In genomic region chr5:163436515-163436914, GRCh38 we compare ENCODE assay signal across 8 cellular contexts. TPM values are rescaled to one million over a fixed set of nuclear protein-coding genes. Genes with fewer than 3 reads are reported as not detected.
A peak's percentile ranks its signal among the peaks of the same experiment; 100 is the strongest.
DNase-seq lines count a peak whose midpoint lies in the region; ATAC-seq, FAIRE-seq and TF ChIP-seq lines count a peak whose summit lies in the region.

No MANE protein-coding gene starts in this region.

- peaks cover 38% of the 10 kb centered on the region for H3K4me1 Mint-ChIP-seq in activated T-helper 2 cell treated with anti-CD3 and anti-CD28 coated beads, Interferon-gamma antibody, Interleukin-2, Interleukin-4, amounts not matched to agents 10 μg/mL and 5 μg/mL and 100 μg/mL, durations not matched to agents 14 hours and 24 hours and 36 hours (ENCODE audit: low read depth)

- no peaks in the 10 kb centered on the region for H3K9me3 Mint-ChIP-seq in activated T-helper 2 cell treated with anti-CD3 and anti-CD28 coated beads, Interferon-gamma antibody, Interleukin-2, Interleukin-4, amounts not matched to agents 10 μg/mL and 5 μg/mL and 100 μg/mL, durations not matched to agents 14 hours and 24 hours and 36 hours

- TF ChIP-seq CTCF in cardiac muscle cell (IDR thresholded peaks at IDR 0.05; ENCODE audit: low read depth, low read length) (no peak), HepG2 (CRISPR knock-in tag; IDR thresholded peaks at IDR 0.05) (no peak), transverse colon (IDR thresholded peaks at IDR 0.05) (no peak), mucosa of descending colon (IDR thresholded peaks at IDR 0.05) (no peak)

- ATAC-seq in HepG2 (no peak), mucosa of descending colon (no peak)

- H2AFZ ChIP-seq in HepG2 (ENCODE audit: low read length) = peak overlapping the region; percentile 84

- TF ChIP-seq POLR2A in HepG2 (IDR thresholded peaks at IDR 0.05; ENCODE audit: insufficient read depth in 1 of 2, low read depth in 2 of 2, low read length in 2 of 2) (no peak), transverse colon (IDR thresholded peaks at IDR 0.05) (no peak)

- H3K4me3 Mint-ChIP-seq in activated T-helper 2 cell treated with anti-CD3 and anti-CD28 coated beads, Interferon-gamma antibody, Interleukin-2, Interleukin-4, amounts not matched to agents 10 μg/mL and 5 μg/mL and 100 μg/mL, durations not matched to agents 14 hours and 24 hours and 36 hours (ENCODE audit: low read depth) = peak overlapping the region; percentile 92

- H3K27me3 ChIP-seq in cardiac muscle cell (no peaks in the 10 kb centered on the region), HepG2 (ENCODE audit: control insufficient read depth in 1 of 2, insufficient read depth in 2 of 2, low read length in 2 of 2) (no peaks in the 10 kb centered on the region; a peak in 1 of 5 replicates), transverse colon (no peaks in the 10 kb centered on the region)

- H3K27ac ChIP-seq in cardiac muscle cell = peak overlapping the region; percentile 88
- peak overlapping the region; percentile 66 for H3K27ac ChIP-seq in HepG2 (ENCODE audit: extremely low read length, insufficient read depth, low read length)
- H3K27ac ChIP-seq in transverse colon = peak overlapping the region; percentile 91 to 97 (median 91)

- H3K4me3 ChIP-seq in cardiac muscle cell = peak overlapping the region; percentile 21
- peak overlapping the region; percentile 43 to 71 (median 54); a peak in 5 of 6 replicates for H3K4me3 ChIP-seq in HepG2 (replicated peaks in 1 of 3; ENCODE audit: insufficient read depth in 1 of 3, low read depth in 2 of 3, low read length in 3 of 3)
- H3K4me3 ChIP-seq in transverse colon = peak overlapping the region in 3 of 4 donors; percentile 75 to 90 (median 75)
- H3K4me3 ChIP-seq in mucosa of descending colon = no peak overlapping the region

- no peak for FAIRE-seq in HepG2 (lab: Jason Lieb, UNC)

- WGBS in HepG2 (ENCODE audit: low lambda C conversion rate) = 70% methylated on average over 4 of the region's 4 CpGs
- 68 to 76% methylated on average over 4 of the region's 4 CpGs for WGBS in transverse colon (ENCODE audit: low coverage in 1 of 2), 2 donors

- no peaks in the 10 kb centered on the region for H3K9me3 ChIP-seq in cardiac muscle cell (ENCODE audit: low read depth)
- no peaks in the 10 kb centered on the region for H3K9me3 ChIP-seq in HepG2 (ENCODE audit: low read length)
- H3K9me3 ChIP-seq in transverse colon = no peaks in the 10 kb centered on the region
- H3K9me3 ChIP-seq in mucosa of descending colon = no peaks in the 10 kb centered on the region

- H3K36me3 Mint-ChIP-seq in activated T-helper 2 cell treated with anti-CD3 and anti-CD28 coated beads, Interferon-gamma antibody, Interleukin-2, Interleukin-4, amounts not matched to agents 10 μg/mL and 5 μg/mL and 100 μg/mL, durations not matched to agents 14 hours and 24 hours and 36 hours (ENCODE audit: low read depth) = peaks cover 33% of the 10 kb centered on the region

- no peak for TF ChIP-seq EP300 in HepG2 (IDR thresholded peaks at IDR 0.05; ENCODE audit: low read depth in 2 of 2, low read length in 2 of 2)
- TF ChIP-seq EP300 in HepG2 (CRISPR knock-in tag; IDR thresholded peaks at IDR 0.05; ENCODE audit: borderline replicate concordance) = no peak
- TF ChIP-seq EP300 in transverse colon (IDR thresholded peaks at IDR 0.05; ENCODE audit: low read depth) = no peak

- peaks cover 34% of the 10 kb centered on the region for H4K20me1 ChIP-seq in HepG2 (ENCODE audit: insufficient read depth, low read length)

- H3K36me3 ChIP-seq in cardiac muscle cell (peaks cover 12% of the 10 kb centered on the region), HepG2 (replicated peaks in 1 of 2; ENCODE audit: control insufficient read depth in 1 of 2, insufficient read depth in 2 of 2, low read length in 2 of 2) (peaks cover 1 to 13% of the 10 kb centered on the region in 2 experiments; a peak in 2 of 5 replicates), transverse colon (peaks cover 0 to 6% (median under 1%) of the 10 kb centered on the region in 4 donors), mucosa of descending colon (ENCODE audit: low read depth) (no peaks in the 10 kb centered on the region)

- H3K27ac Mint-ChIP-seq in activated T-helper 2 cell treated with anti-CD3 and anti-CD28 coated beads, Interferon-gamma antibody, Interleukin-2, Interleukin-4, amounts not matched to agents 10 μg/mL and 5 μg/mL and 100 μg/mL, durations not matched to agents 14 hours and 24 hours and 36 hours = peak overlapping the region; percentile 77

- H3K4me1 ChIP-seq in cardiac muscle cell (ENCODE audit: low read depth) = peaks cover 19% of the 10 kb centered on the region
- H3K4me1 ChIP-seq in HepG2 (ENCODE audit: insufficient read depth, low read length) = peaks cover 62% of the 10 kb centered on the region
- peaks cover 16 to 81% (median 44%) of the 10 kb centered on the region in 4 donors for H3K4me1 ChIP-seq in transverse colon
- peaks cover 46% of the 10 kb centered on the region for H3K4me1 ChIP-seq in mucosa of descending colon (ENCODE audit: low read depth)

- H3K27me3 Mint-ChIP-seq in activated T-helper 2 cell treated with anti-CD3 and anti-CD28 coated beads, Interferon-gamma antibody, Interleukin-2, Interleukin-4, amounts not matched to agents 10 μg/mL and 5 μg/mL and 100 μg/mL, durations not matched to agents 14 hours and 24 hours and 36 hours (ENCODE audit: low read depth) = peaks cover 14% of the 10 kb centered on the region

- in situ Hi-C loops in HepG2 (cut with HindIII; ENCODE audit: extremely low pct_ligation_motif_present, low pct_unique_long_range_greater_than_20kb) = no loop called here
- in situ Hi-C loops in transverse colon (cut with MboI; ENCODE audit: low pct_ligation_motif_present in 1 of 4, low pct_unique_long_range_greater_than_20kb in 1 of 4, low sequenced_read_pairs in 3 of 4) = no loop called here

- POLR2A ChIA-PET in HepG2 (lab: Yijun Ruan, JAX) = interaction anchor here (9.3 kb wide), 1 partner anchor 23 kb away, joined by 182 read pairs; the partner anchor contains the start of genes HMMR and NUDCD2

- H3K79me2 ChIP-seq in HepG2 (ENCODE audit: insufficient read depth, low read length) = peaks cover 41% of the 10 kb centered on the region

- TF ChIP-seq RAD21 in HepG2 (CRISPR knock-in tag; IDR thresholded peaks at IDR 0.05) = no peak

- DNase-seq in cardiac muscle cell (ENCODE audit: low read depth in 1 of 2, low spot score in 1 of 2) (no peak), cardiac septum (ENCODE audit: low spot score) (no peak), HepG2 (ENCODE audit: low spot score) (no peak), transverse colon (no peak), NCI-H1436 (lab: John Stamatoyannopoulos, UW) (no peak), C1 segment of cervical spinal cord (lab: John Stamatoyannopoulos, UW) (no peak), mucosa of descending colon (no peak)
- DNase-seq in activated T-helper 2 cell treated with anti-CD3 and anti-CD28 coated beads, Interferon-gamma antibody, Interleukin-2, Interleukin-4, amounts not matched to agents 10 μg/mL and 5 μg/mL and 100 μg/mL, durations not matched to agents 14 hours and 24 hours and 36 hours (ENCODE audit: low spot score) = no peak

- H3K9ac ChIP-seq in HepG2 (ENCODE audit: insufficient read depth, low read depth, low read length) = peak overlapping the region; percentile 65; the same call in 1 of the 2 replicates

- peak overlapping the region; percentile 80 for H3K4me2 ChIP-seq in HepG2 (ENCODE audit: low read depth, low read length)

- CTCF ChIA-PET in HepG2 (lab: Yijun Ruan, JAX; ENCODE audit: low intra/inter-chr PET ratio, low total read pairs) = no interaction called here

- intact Hi-C loops in cardiac septum (cut with DNase I) (no loop called here), HepG2 (cut with micrococcal nuclease; ENCODE audit: unreplicated experiment) (loop anchor here (2.0 kb wide), 2 partner anchors 18 to 24 kb away; partner anchors contain the start of genes HMMR and NUDCD2), transverse colon (cut with DNase I; ENCODE audit: low total_unique reads) (no loop called here), mucosa of descending colon (cut with DNase I, micrococcal nuclease) (no loop called here)
- intact Hi-C loops in activated T-helper 2 cell treated with anti-CD3 and anti-CD28 coated beads, Interferon-gamma antibody, Interleukin-2, Interleukin-4, amounts not matched to agents 10 μg/mL and 5 μg/mL and 100 μg/mL, durations not matched to agents 14 hours and 24 hours and 36 hours (cut with micrococcal nuclease) = no loop called here

- BruUV-seq in HepG2 (replicated peaks; lab: Mats Ljungman, UMichigan) = no TSS peak

RNA-seq across cellular contexts. Expression of gene CCNG1, which starts 0.9 kb away (rescaled TPM):
- 120 and 155 TPM in 2 replicates for total RNA-seq in cardiac muscle cell
- 134 and 181 TPM in 2 replicates for polyA plus RNA-seq in cardiac muscle cell
- total RNA-seq in cardiac septum = 62.6 TPM
- 87.8 and 89.4 TPM in 2 replicates for total RNA-seq in activated T-helper 2 cell treated with anti-CD3 and anti-CD28 coated beads, Interferon-gamma antibody, Interleukin-2, Interleukin-4, amounts not matched to agents 10 μg/mL and 5 μg/mL and 100 μg/mL, durations not matched to agents 14 hours and 24 hours and 36 hours
- total RNA-seq in HepG2 (2016; rRNA removed; fragmentation: Illumina TruSeq; extraction: Trizol) = 353 and 516 TPM in 2 replicates
- 171 and 222 TPM in 2 replicates for total RNA-seq in HepG2 (2016; cell fraction: cytosol; rRNA removed; fragmentation: Illumina TruSeq; extraction: Trizol; ENCODE audit: low read depth)
- total RNA-seq in HepG2 (2016; cell fraction: insoluble cytoplasmic fraction; rRNA removed; fragmentation: Illumina TruSeq; extraction: Trizol) = 344 and 513 TPM in 2 replicates
- total RNA-seq in HepG2 (2016; cell fraction: membrane; rRNA removed; fragmentation: Illumina TruSeq; extraction: Trizol) = 489 and 661 TPM in 2 replicates
- 151 and 183 TPM in 2 replicates for total RNA-seq in HepG2 (2016; cell fraction: nucleus; rRNA removed; fragmentation: Illumina TruSeq; extraction: Trizol)
- 126 and 181 TPM in 2 replicates for polyA plus RNA-seq in HepG2 (2011; rRNA removed)
- polyA plus RNA-seq in HepG2 (2011; cell fraction: cytosol; rRNA removed) = 77.6 and 97.0 TPM in 2 replicates
- polyA plus RNA-seq in HepG2 (2011; cell fraction: nucleus; rRNA removed) = 33.8 and 51.9 TPM in 2 replicates
- polyA plus RNA-seq in HepG2 (2012) = 266 and 303 TPM in 2 replicates
- 201 and 216 TPM in 2 replicates for polyA plus RNA-seq in HepG2 (2016; cell fraction: cytosol; fragmentation: Illumina TruSeq; extraction: Trizol; ENCODE audit: low read depth)
- polyA plus RNA-seq in HepG2 (2016; cell fraction: insoluble cytoplasmic fraction; fragmentation: Illumina TruSeq; extraction: Trizol; ENCODE audit: low read depth) = 389 and 398 TPM in 2 replicates
- 391 and 469 TPM in 2 replicates for polyA plus RNA-seq in HepG2 (2016; cell fraction: membrane; fragmentation: Illumina TruSeq; extraction: Trizol; ENCODE audit: low read depth)
- 161 and 166 TPM in 2 replicates for polyA plus RNA-seq in HepG2 (2016; cell fraction: nucleus; fragmentation: Illumina TruSeq; extraction: Trizol; ENCODE audit: insufficient read depth, low read depth)
- polyA minus RNA-seq in HepG2 (2011; rRNA and poly(A)+ RNA removed; ENCODE audit: low replicate concordance) = 56.2 and 117 TPM in 2 replicates
- polyA minus RNA-seq in HepG2 (2011; cell fraction: cytosol; rRNA and poly(A)+ RNA removed) = 177 and 216 TPM in 2 replicates
- polyA minus RNA-seq in HepG2 (2011; cell fraction: nucleus; rRNA and poly(A)+ RNA removed) = 101 and 119 TPM in 2 replicates
- 100 to 1,000 TPM; 164 to 293 (median 180) TPM for total RNA-seq in transverse colon
- total RNA-seq in mucosa of descending colon = 100 to 1,000 TPM; 138 to 190 (median 176) TPM

RNA-seq across cellular contexts. Expression of gene NUDCD2, which starts 23.4 kb away (rescaled TPM):
- 9.2 and 16.5 TPM in 2 replicates for total RNA-seq in cardiac muscle cell
- polyA plus RNA-seq in cardiac muscle cell = 78.6 and 117 TPM in 2 replicates
- total RNA-seq in cardiac septum = 16.2 TPM
- total RNA-seq in activated T-helper 2 cell treated with anti-CD3 and anti-CD28 coated beads, Interferon-gamma antibody, Interleukin-2, Interleukin-4, amounts not matched to agents 10 μg/mL and 5 μg/mL and 100 μg/mL, durations not matched to agents 14 hours and 24 hours and 36 hours = 39.6 and 48.0 TPM in 2 replicates
- 39.2 and 40.9 TPM in 2 replicates for total RNA-seq in HepG2 (2016; rRNA removed; fragmentation: Illumina TruSeq; extraction: Trizol)
- 18.5 and 20.2 TPM in 2 replicates for total RNA-seq in HepG2 (2016; cell fraction: cytosol; rRNA removed; fragmentation: Illumina TruSeq; extraction: Trizol; ENCODE audit: low read depth)
- total RNA-seq in HepG2 (2016; cell fraction: insoluble cytoplasmic fraction; rRNA removed; fragmentation: Illumina TruSeq; extraction: Trizol) = 39.1 and 40.7 TPM in 2 replicates
- 48.1 and 48.6 TPM in 2 replicates for total RNA-seq in HepG2 (2016; cell fraction: membrane; rRNA removed; fragmentation: Illumina TruSeq; extraction: Trizol)
- 24.0 and 26.0 TPM in 2 replicates for total RNA-seq in HepG2 (2016; cell fraction: nucleus; rRNA removed; fragmentation: Illumina TruSeq; extraction: Trizol)
- polyA plus RNA-seq in HepG2 (2011; rRNA removed) = 9.6 and 14.8 TPM in 2 replicates
- 5.6 and 9.1 TPM in 2 replicates for polyA plus RNA-seq in HepG2 (2011; cell fraction: cytosol; rRNA removed)
- polyA plus RNA-seq in HepG2 (2011; cell fraction: nucleus; rRNA removed) = 5.7 and 10.0 TPM in 2 replicates
- 25.1 and 33.5 TPM in 2 replicates for polyA plus RNA-seq in HepG2 (2012)
- polyA plus RNA-seq in HepG2 (2016; cell fraction: cytosol; fragmentation: Illumina TruSeq; extraction: Trizol; ENCODE audit: low read depth) = 21.4 and 34.4 TPM in 2 replicates
- polyA plus RNA-seq in HepG2 (2016; cell fraction: insoluble cytoplasmic fraction; fragmentation: Illumina TruSeq; extraction: Trizol; ENCODE audit: low read depth) = 45.6 and 45.7 TPM in 2 replicates
- polyA plus RNA-seq in HepG2 (2016; cell fraction: membrane; fragmentation: Illumina TruSeq; extraction: Trizol; ENCODE audit: low read depth) = 33.8 and 40.8 TPM in 2 replicates
- 30.7 and 35.5 TPM in 2 replicates for polyA plus RNA-seq in HepG2 (2016; cell fraction: nucleus; fragmentation: Illumina TruSeq; extraction: Trizol; ENCODE audit: insufficient read depth, low read depth)
- 2.7 and 4.6 TPM in 2 replicates for polyA minus RNA-seq in HepG2 (2011; rRNA and poly(A)+ RNA removed; ENCODE audit: low replicate concordance)
- 3.0 and 5.1 TPM in 2 replicates for polyA minus RNA-seq in HepG2 (2011; cell fraction: cytosol; rRNA and poly(A)+ RNA removed)
- 13.8 and 15.5 TPM in 2 replicates for polyA minus RNA-seq in HepG2 (2011; cell fraction: nucleus; rRNA and poly(A)+ RNA removed)
- 1 to 10 TPM; 1.5 to 6.2 (median 3.1) TPM for total RNA-seq in transverse colon
- total RNA-seq in mucosa of descending colon = 10 to 100 TPM; 17.5 to 24.1 (median 21.7) TPM

RNA-seq across cellular contexts. Expression of gene HMMR, which starts 23.9 kb away (rescaled TPM):
- total RNA-seq in cardiac muscle cell (7.8 and 46.5 TPM in 2 replicates), cardiac septum (0.46 TPM), HepG2 (2016; rRNA removed; fragmentation: Illumina TruSeq; extraction: Trizol) (48.3 and 82.7 TPM in 2 replicates), transverse colon (1 to 10 TPM in 3 of 4 donors, not detected in 1; 1.6 to 5.7 (median 1.9) TPM), mucosa of descending colon (10 to 100 TPM in 1 of 3 donors, 1 to 10 TPM in 2; 2.3 to 19.0 (median 4.0) TPM)
- polyA plus RNA-seq in cardiac muscle cell (7.8 and 36.2 TPM in 2 replicates), HepG2 (2011; rRNA removed) (4.6 and 8.5 TPM in 2 replicates)
- total RNA-seq in activated T-helper 2 cell treated with anti-CD3 and anti-CD28 coated beads, Interferon-gamma antibody, Interleukin-2, Interleukin-4, amounts not matched to agents 10 μg/mL and 5 μg/mL and 100 μg/mL, durations not matched to agents 14 hours and 24 hours and 36 hours = 39.3 and 40.3 TPM in 2 replicates
- total RNA-seq in HepG2 (2016; cell fraction: cytosol; rRNA removed; fragmentation: Illumina TruSeq; extraction: Trizol; ENCODE audit: low read depth) = 5.5 and 6.4 TPM in 2 replicates
- 49.7 and 80.9 TPM in 2 replicates for total RNA-seq in HepG2 (2016; cell fraction: insoluble cytoplasmic fraction; rRNA removed; fragmentation: Illumina TruSeq; extraction: Trizol)
- total RNA-seq in HepG2 (2016; cell fraction: membrane; rRNA removed; fragmentation: Illumina TruSeq; extraction: Trizol) = 14.7 and 18.6 TPM in 2 replicates
- 37.9 and 39.0 TPM in 2 replicates for total RNA-seq in HepG2 (2016; cell fraction: nucleus; rRNA removed; fragmentation: Illumina TruSeq; extraction: Trizol)
- polyA plus RNA-seq in HepG2 (2011; cell fraction: cytosol; rRNA removed) = 4.6 and 5.2 TPM in 2 replicates
- 2.9 and 3.8 TPM in 2 replicates for polyA plus RNA-seq in HepG2 (2011; cell fraction: nucleus; rRNA removed)
- polyA plus RNA-seq in HepG2 (2012) = 8.3 and 17.9 TPM in 2 replicates
- 1.7 and 2.4 TPM in 2 replicates for polyA plus RNA-seq in HepG2 (2016; cell fraction: cytosol; fragmentation: Illumina TruSeq; extraction: Trizol; ENCODE audit: low read depth)
- 48.9 and 49.4 TPM in 2 replicates for polyA plus RNA-seq in HepG2 (2016; cell fraction: insoluble cytoplasmic fraction; fragmentation: Illumina TruSeq; extraction: Trizol; ENCODE audit: low read depth)
- 3.8 and 6.0 TPM in 2 replicates for polyA plus RNA-seq in HepG2 (2016; cell fraction: membrane; fragmentation: Illumina TruSeq; extraction: Trizol; ENCODE audit: low read depth)
- polyA plus RNA-seq in HepG2 (2016; cell fraction: nucleus; fragmentation: Illumina TruSeq; extraction: Trizol; ENCODE audit: insufficient read depth, low read depth) = 33.3 and 34.0 TPM in 2 replicates
- 3.1 and 6.2 TPM in 2 replicates for polyA minus RNA-seq in HepG2 (2011; rRNA and poly(A)+ RNA removed; ENCODE audit: low replicate concordance)
- 8.4 and 8.8 TPM in 2 replicates for polyA minus RNA-seq in HepG2 (2011; cell fraction: cytosol; rRNA and poly(A)+ RNA removed)
- 10.6 and 11.1 TPM in 2 replicates for polyA minus RNA-seq in HepG2 (2011; cell fraction: nucleus; rRNA and poly(A)+ RNA removed)
